ENCODE assay signal across 22 cellular contexts in genomic region chr2:83582589-83582988, GRCh38.
DNase-seq lines count a peak whose midpoint lies in the region; ATAC-seq, FAIRE-seq and TF ChIP-seq lines count a peak whose summit lies in the region.
"Had no signal": no experiment of that assay in that cellular context is flagged by ENCODE, and none has a peak within 500 bp of the region (broad histone marks: within the 10 kb centered on the region; RNA-seq: fewer than 3 reads in every experiment).

No MANE protein-coding gene starts in this region.

- CTCF ChIA-PET in K562 (lab: Yijun Ruan, JAX; ENCODE audit: low intra/inter-chr PET ratio): no interaction called here

- H3K79me2 ChIP-seq in K562 (ENCODE audit: control insufficient read depth, insufficient read depth, low read length): no peaks in the 10 kb centered on the region

- no peaks in the 10 kb centered on the region for H3K36me3 ChIP-seq in K562 (ENCODE audit: control insufficient read depth, insufficient read depth, low read length)
- H3K36me3 ChIP-seq: BLaER1, HAP-1 had no signal

- no peaks in the 10 kb centered on the region for H3K9me3 ChIP-seq in K562 (replicated peaks; ENCODE audit: control insufficient read depth, insufficient read depth, low read depth, low read length)
- H3K9me3 ChIP-seq: BLaER1, Caco-2, HAP-1 had no signal

- no peak for FAIRE-seq in K562 (lab: Jason Lieb, UNC)
- FAIRE-seq: A204.1, GM12891, GM19239, H54 had no signal

- POLR2A ChIA-PET in K562 (lab: Yijun Ruan, JAX): no interaction called here

- no peak overlapping the region for H3K9ac ChIP-seq in K562 (ENCODE audit: insufficient read depth in 1 of 2, low read depth in 2 of 2, low read length in 2 of 2)
- H3K9ac ChIP-seq: BLaER1 had no signal

- H3K27ac ChIP-seq in K562 (ENCODE audit: extremely low read depth, low read depth, low read length): no peak overlapping the region
- H3K27ac ChIP-seq: 22Rv1, BLaER1, C4-2B had no signal

- TF ChIP-seq CTCF in K562 (IDR thresholded peaks at IDR 0.05 in 2 of 3, conservative IDR thresholded peaks at IDR 0.05 in 1 of 3; ENCODE audit: insufficient read depth in 2 of 3, low read depth in 1 of 3, low read length in 3 of 3): no peak

- no peak overlapping the region for H3K4me2 ChIP-seq in K562 (ENCODE audit: insufficient read depth, low read length)
- H3K4me2 ChIP-seq: BLaER1 had no signal

- 0% methylated on average over 4 of the region's 4 CpGs for WGBS in K562 (ENCODE audit: insufficient coverage, low coverage, missing lambda C conversion rate)

- H3K4me1 ChIP-seq in K562 (replicated peaks in 1 of 2; ENCODE audit: control insufficient read depth in 2 of 2, insufficient read depth in 2 of 2, low read length in 2 of 2): no peaks in the 10 kb centered on the region
- H3K4me1 ChIP-seq: BLaER1, Caco-2 had no signal

- ATAC-seq in K562 (no peak; the same call in 2 of the 3 replicates), GM19023 (IDR thresholded peaks at IDR 0.05; ENCODE audit: unreplicated experiment) (no peak), HG03175 (IDR thresholded peaks at IDR 0.05; ENCODE audit: unreplicated experiment) (no peak)
- ATAC-seq: CD8-positive, alpha-beta T cell had no signal

- no peak for TF ChIP-seq POLR2A in K562 (conservative IDR thresholded peaks at IDR 0.05)

- H2AFZ ChIP-seq in K562 (ENCODE audit: low read depth, low read length): no peak overlapping the region

- in situ Hi-C loops in K562 (cut with MboI): no loop called here

- H3K27me3 ChIP-seq in K562 (ENCODE audit: control insufficient read depth in 2 of 2, insufficient read depth in 2 of 2, low read length in 2 of 2): no peaks in the 10 kb centered on the region
- H3K27me3 ChIP-seq: BLaER1 had no signal

- peak; percentile 10 for DNase-seq in DMS53 (lab: John Stamatoyannopoulos, UW)
- DNase-seq in DMS53 treated with DMSO at 0.1 percent for 48 hours (lab: John Stamatoyannopoulos, UW; ENCODE audit: unreplicated experiment): no peak
- DNase-seq in OCI-M1 (lab: John Stamatoyannopoulos, UW): peak; percentile 65
- DNase-seq in K562 (ENCODE audit: extremely low read depth in 1 of 4, low spot score in 3 of 4): no peak
- no peak for DNase-seq in iPS-NIHi7 (ENCODE audit: extremely low spot score)
- DNase-seq: Caco-2; CD4-positive, CD25-positive, alpha-beta regulatory T cell; CD8-positive, alpha-beta T cell; DMS153; DMS79 treated with DMSO at 0.1 percent for 48 hours; GF-D8; GOT3 had no signal

- TF ChIP-seq EP300 in K562 (IDR thresholded peaks at IDR 0.05; ENCODE audit: low read length): no peak

- no peak overlapping the region for H3K4me3 ChIP-seq in K562
- H3K4me3 ChIP-seq: BLaER1, HAP-1 had no signal

- H4K20me1 ChIP-seq in K562 (replicated peaks; ENCODE audit: control insufficient read depth, insufficient read depth, low read length): no peaks in the 10 kb centered on the region
- H4K20me1 ChIP-seq: BLaER1 had no signal

- H3K9me1 ChIP-seq in K562 (ENCODE audit: control insufficient read depth, insufficient read depth, low read length): no peaks in the 10 kb centered on the region

- no peak for TF ChIP-seq RAD21 in K562 (CRISPR knock-in tag; conservative IDR thresholded peaks at IDR 0.05 in 1 of 2, IDR thresholded peaks at IDR 0.05 in 1 of 2)

- intact Hi-C loops in K562 (cut with micrococcal nuclease): loop anchor here (10.0 kb wide), 1 partner anchor 722 kb away; no protein-coding TSS in a partner anchor

- no TSS peak for BruUV-seq in K562 (replicated peaks; lab: Mats Ljungman, UMichigan)

TF ChIP-seq in K562, 482 proteins besides CTCF, POLR2A, EP300 and RAD21:
- TF ChIP-seq TAL1 (IDR thresholded peaks at IDR 0.05) (peak; percentile 39), ARID1B (IDR thresholded peaks at IDR 0.05) (peak; percentile 30; the same call in 1 of the 2 replicates), TEAD4 (IDR thresholded peaks at IDR 0.05; ENCODE audit: low read length) (peak; percentile 65; the same call in 1 of the 2 replicates), TEAD4 (CRISPR knock-in tag; IDR thresholded peaks at IDR 0.05; ENCODE audit: borderline replicate concordance) (no peak), FOSL1 (tag; conservative IDR thresholded peaks at IDR 0.05) (0 out of 2 replicates have a peak, but pooled peaks have one; percentile 31), LEF1 (IDR thresholded peaks at IDR 0.05) (no peak), NELFE (IDR thresholded peaks at IDR 0.05; ENCODE audit: insufficient read depth, insufficient read length) (no peak), CBFA2T3 (IDR thresholded peaks at IDR 0.05) (peak; percentile 64)

Comparison
In these comparisons a context has a peak if more than half of its experiments do, and no peak if none do; other contexts are left out.
1. DNase-seq: peak in DMS53 (single experiment) and OCI-M1 (single experiment); none in DMS53 treated with DMSO at 0.1 percent for 48 hours (single experiment), K562 (0 of 4) and iPS-NIHi7 (single experiment).